ENCODE assay signal across 28 cellular contexts in genomic region chr1:31915438-31915837, GRCh38.
"Had no signal": no experiment of that assay in that cellular context is flagged by ENCODE, and none has a peak within 500 bp of the region (broad histone marks: within the 10 kb centered on the region; RNA-seq: fewer than 3 reads in every experiment).

No MANE protein-coding gene starts in this region.

- H3K9me3 Mint-ChIP-seq: neural crest cell; stimulated activated memory B cell treated with anti-CD40 and anti-IgM and Interleukin-4, amounts not matched to agents 10 μg/mL and 1 μg/mL and 100 μg/mL, for 72 hours; stimulated activated naive CD8-positive, alpha-beta T cell treated with anti-CD3 and anti-CD28 coated beads, Interleukin-15, amount 100 ng/mL, for 72 hours had no signal

- H3K4me3 Mint-ChIP-seq: neural crest cell; stimulated activated memory B cell treated with anti-CD40 and anti-IgM and Interleukin-4, amounts not matched to agents 10 μg/mL and 1 μg/mL and 100 μg/mL, for 72 hours; stimulated activated naive CD8-positive, alpha-beta T cell treated with anti-CD3 and anti-CD28 coated beads, Interleukin-15, amount 100 ng/mL, for 72 hours had no signal

- H3K4me1 ChIP-seq: prostate gland had no signal

- H3K4me3 ChIP-seq: gastroesophageal sphincter, hepatocyte, pancreas, prostate gland, skin epidermis, upper lobe of left lung, vagina had no signal

- H3K9me3 ChIP-seq: pancreas, prostate gland, upper lobe of left lung, vagina had no signal

- H3K36me3 ChIP-seq: prostate gland had no signal

- H3K27ac ChIP-seq: gastroesophageal sphincter, hepatocyte, pancreas, prostate gland, skin epidermis, upper lobe of left lung, vagina had no signal

- H3K4me1 Mint-ChIP-seq: neural crest cell had no signal

- H3K27me3 ChIP-seq: gastroesophageal sphincter, hepatocyte, pancreas, upper lobe of left lung, vagina had no signal

- H3K27ac Mint-ChIP-seq: stimulated activated memory B cell treated with anti-CD40 and anti-IgM and Interleukin-4, amounts not matched to agents 10 μg/mL and 1 μg/mL and 100 μg/mL, for 72 hours had no signal

- DNase-seq: activated CD4-positive, alpha-beta T cell treated with anti-CD3 and anti-CD28 coated beads for 4 hours; activated CD4-positive, alpha-beta T cell treated with anti-CD3 and anti-CD28 coated beads, Interleukin-2, amount 50 U/mL, for 48 hours; activated CD4-positive, CD25-positive, alpha-beta regulatory T cell; activated effector memory CD4-positive, alpha-beta T cell treated with Interleukin-2 at 50 U/mL for 16 hours; activated naive CD4-positive, alpha-beta T cell treated with Interleukin-2 at 50 U/mL for 16 hours; anterior cingulate cortex; dermis blood vessel endothelial cell; effector memory CD4-positive, alpha-beta T cell; kidney; left colon; mammary epithelial cell; nucleus accumbens; pancreas; retina; stimulated activated CD4-positive, alpha-beta T cell treated with anti-CD3 and anti-CD28 coated beads, Interleukin-4, amount 100 ng/mL, for 24 hours; stimulated activated CD8-positive, alpha-beta memory T cell treated with anti-CD3 and anti-CD28 coated beads, Interleukin-4, amount 100 ng/mL, for 48 hours; stimulated activated naive CD8-positive, alpha-beta T cell treated with anti-CD3 and anti-CD28 coated beads, Interleukin-15, amount 100 ng/mL, for 72 hours; substantia nigra; T-helper 1 cell; upper lobe of left lung had no signal

- H3K27me3 Mint-ChIP-seq: stimulated activated memory B cell treated with anti-CD40 and anti-IgM and Interleukin-4, amounts not matched to agents 10 μg/mL and 1 μg/mL and 100 μg/mL, for 72 hours; stimulated activated naive CD8-positive, alpha-beta T cell treated with anti-CD3 and anti-CD28 coated beads, Interleukin-15, amount 100 ng/mL, for 72 hours had no signal

- ATAC-seq: gastroesophageal sphincter; left colon; pancreas; sciatic nerve; stimulated activated memory B cell treated with anti-CD40 and anti-IgM and Interleukin-4, amounts not matched to agents 10 μg/mL and 1 μg/mL and 100 μg/mL, for 72 hours; stimulated activated naive CD8-positive, alpha-beta T cell treated with anti-CD3 and anti-CD28 coated beads, Interleukin-15, amount 100 ng/mL, for 72 hours had no signal
